ENCODE assay signal across 8 cellular contexts in genomic region chr3:10783360-10784346, GRCh38. TPM values are rescaled to one million over a fixed set of nuclear protein-coding genes. Genes with fewer than 3 reads are reported as not detected.
DNase-seq lines count a peak whose midpoint lies in the region; ATAC-seq and TF ChIP-seq lines count a peak whose summit lies in the region.

No MANE protein-coding gene starts in this region.

- TF ChIP-seq CTCF in brain (conservative IDR thresholded peaks at IDR 0.05) (peak; percentile 21 to 76), liver (IDR thresholded peaks at IDR 0.05; ENCODE audit: low read depth, low read length, missing input control) (peak; percentile 75), upper lobe of right lung (IDR thresholded peaks at IDR 0.05) (peak; percentile 82)

- DNase-seq in AG08395 (ENCODE audit: low spot score) (peak; percentile 19), ELR (ENCODE audit: low read depth) (peak; percentile 49), NCI-H2227 (lab: John Stamatoyannopoulos, UW; ENCODE audit: unreplicated experiment) (peak; percentile 55), upper lobe of right lung (no peak), left colon (no peak)

- H3K4me1 ChIP-seq in liver (ENCODE audit: control insufficient read depth in 4 of 4, insufficient read depth in 4 of 4, low read length in 3 of 4) (no peaks in the 10 kb centered on the region), upper lobe of right lung (no peaks in the 10 kb centered on the region)

- TF ChIP-seq RAD21 in liver (IDR thresholded peaks at IDR 0.05), result peak; percentile 34 to 59

- H3K9me3 Mint-ChIP-seq in brain, result no peaks in the 10 kb centered on the region

- no peak overlapping the region for H3K4me3 Mint-ChIP-seq in brain

- H3K4me3 ChIP-seq in liver (ENCODE audit: low read depth in 1 of 3, low read length in 3 of 3) (no peak overlapping the region), upper lobe of right lung (no peak overlapping the region)

- no peaks in the 10 kb centered on the region for H3K36me3 Mint-ChIP-seq in brain

- no peak overlapping the region for H3K27ac ChIP-seq in liver (ENCODE audit: low read depth in 1 of 2, low read length in 2 of 2)
- no peak overlapping the region for H3K27ac ChIP-seq in upper lobe of right lung

- H3K9ac ChIP-seq in liver (ENCODE audit: low read depth in 1 of 2, low read length in 2 of 2), result no peak overlapping the region

- peaks cover 14% of the 10 kb centered on the region for H3K4me1 Mint-ChIP-seq in brain

- ATAC-seq in upper lobe of right lung, result peak; percentile 80
- no peak for ATAC-seq in HG03135 (IDR thresholded peaks at IDR 0.05; ENCODE audit: unreplicated experiment)
- ATAC-seq in left colon, result no peak

- H3K27me3 ChIP-seq in liver (ENCODE audit: control insufficient read depth in 4 of 4, insufficient read depth in 4 of 4, low read length in 3 of 4) (no peaks in the 10 kb centered on the region), upper lobe of right lung (no peaks in the 10 kb centered on the region)

- H3K36me3 ChIP-seq in liver (ENCODE audit: control insufficient read depth in 4 of 4, insufficient read depth in 3 of 4, low read depth in 1 of 4, low read length in 3 of 4), result no peaks in the 10 kb centered on the region
- H3K36me3 ChIP-seq in upper lobe of right lung, result no peaks in the 10 kb centered on the region

- 20% methylated on average over 5 of the region's 5 CpGs for whole genome bisulfite sequencing in liver

- intact Hi-C loops in upper lobe of right lung (cut with DNase I), result no loop called here
- intact Hi-C loops in left colon (cut with DNase I, micrococcal nuclease), result no loop called here

- peaks cover 24% of the 10 kb centered on the region for H3K27me3 Mint-ChIP-seq in brain

- no peak overlapping the region for H3K27ac Mint-ChIP-seq in brain

- H3K9me3 ChIP-seq in liver (ENCODE audit: control insufficient read depth in 4 of 4, low read length in 3 of 4) (no peaks in the 10 kb centered on the region), upper lobe of right lung (no peaks in the 10 kb centered on the region)

TF ChIP-seq in liver, 16 proteins besides CTCF, POLR2A, EP300 and RAD21:
- TF ChIP-seq TAF1 (conservative IDR thresholded peaks at IDR 0.05), result no peak
- no peak for TF ChIP-seq ATF3 (IDR thresholded peaks at IDR 0.05)
- no peak for TF ChIP-seq FOXA2 (IDR thresholded peaks at IDR 0.05)
- TF ChIP-seq SP1 (IDR thresholded peaks at IDR 0.05), result no peak
- no peak for TF ChIP-seq GABPA (IDR thresholded peaks at IDR 0.05 in 1 of 2, conservative IDR thresholded peaks at IDR 0.05 in 1 of 2)
- no peak for TF ChIP-seq FOXA1 (IDR thresholded peaks at IDR 0.05)
- TF ChIP-seq, protein P1, sequence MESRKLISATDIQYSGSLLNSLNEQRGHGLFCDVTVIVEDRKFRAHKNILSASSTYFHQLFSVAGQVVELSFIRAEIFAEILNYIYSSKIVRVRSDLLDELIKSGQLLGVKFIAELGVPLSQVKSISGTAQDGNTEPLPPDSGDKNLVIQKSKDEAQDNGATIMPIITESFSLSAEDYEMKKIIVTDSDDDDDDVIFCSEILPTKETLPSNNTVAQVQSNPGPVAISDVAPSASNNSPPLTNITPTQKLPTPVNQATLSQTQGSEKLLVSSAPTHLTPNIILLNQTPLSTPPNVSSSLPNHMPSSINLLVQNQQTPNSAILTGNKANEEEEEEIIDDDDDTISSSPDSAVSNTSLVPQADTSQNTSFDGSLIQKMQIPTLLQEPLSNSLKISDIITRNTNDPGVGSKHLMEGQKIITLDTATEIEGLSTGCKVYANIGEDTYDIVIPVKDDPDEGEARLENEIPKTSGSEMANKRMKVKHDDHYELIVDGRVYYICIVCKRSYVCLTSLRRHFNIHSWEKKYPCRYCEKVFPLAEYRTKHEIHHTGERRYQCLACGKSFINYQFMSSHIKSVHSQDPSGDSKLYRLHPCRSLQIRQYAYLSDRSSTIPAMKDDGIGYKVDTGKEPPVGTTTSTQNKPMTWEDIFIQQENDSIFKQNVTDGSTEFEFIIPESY (IDR thresholded peaks at IDR 0.05), result no peak
- TF ChIP-seq HNF4G (IDR thresholded peaks at IDR 0.05), result no peak
- no peak for TF ChIP-seq REST (IDR thresholded peaks at IDR 0.05)
- no peak for TF ChIP-seq EGR1 (IDR thresholded peaks at IDR 0.05; ENCODE audit: low read depth in 2 of 2)
- TF ChIP-seq, protein P2, sequence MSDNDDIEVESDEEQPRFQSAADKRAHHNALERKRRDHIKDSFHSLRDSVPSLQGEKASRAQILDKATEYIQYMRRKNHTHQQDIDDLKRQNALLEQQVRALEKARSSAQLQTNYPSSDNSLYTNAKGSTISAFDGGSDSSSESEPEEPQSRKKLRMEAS (IDR thresholded peaks at IDR 0.05), result no peak
- no peak for TF ChIP-seq RXRA (IDR thresholded peaks at IDR 0.05)
- no peak for TF ChIP-seq JUND (IDR thresholded peaks at IDR 0.05)
TF ChIP-seq in liver: peak in this region for 0.

RNA-seq across cellular contexts. Expression of gene SLC6A11, which starts 32.4 kb away (rescaled TPM):
- 10.3 TPM for polyA plus RNA-seq in brain (ENCODE audit: insufficient read depth, low read depth, low replicate concordance)
- total RNA-seq in liver, result 1 to 10 TPM in 1 of 2 donors, under 1 TPM in 1; under 0.01 to 7.1 TPM
- under 1 TPM in 1 of 2 donors, not detected in 1; 0.01 TPM for polyA plus RNA-seq in liver
- 0.17 TPM for total RNA-seq in upper lobe of right lung
- total RNA-seq in left colon, result under 1 TPM in 1 of 2 donors, not detected in 1; 0.08 TPM

Comparison
In these comparisons a context has a peak if more than half of its experiments do, and no peak if none do; other contexts are left out.
1. DNase-seq: peak in AG08395 (single experiment), ELR (single experiment) and NCI-H2227 (single experiment); none in upper lobe of right lung (single experiment) and left colon (0 of 2).
2. Peak in every context shown above with its lines, with median percentiles within 50 percentile points of each other: CTCF ChIP-seq.